Comparison of ENCODE assay signal across 27 cellular contexts in the genomic region with DNA sequence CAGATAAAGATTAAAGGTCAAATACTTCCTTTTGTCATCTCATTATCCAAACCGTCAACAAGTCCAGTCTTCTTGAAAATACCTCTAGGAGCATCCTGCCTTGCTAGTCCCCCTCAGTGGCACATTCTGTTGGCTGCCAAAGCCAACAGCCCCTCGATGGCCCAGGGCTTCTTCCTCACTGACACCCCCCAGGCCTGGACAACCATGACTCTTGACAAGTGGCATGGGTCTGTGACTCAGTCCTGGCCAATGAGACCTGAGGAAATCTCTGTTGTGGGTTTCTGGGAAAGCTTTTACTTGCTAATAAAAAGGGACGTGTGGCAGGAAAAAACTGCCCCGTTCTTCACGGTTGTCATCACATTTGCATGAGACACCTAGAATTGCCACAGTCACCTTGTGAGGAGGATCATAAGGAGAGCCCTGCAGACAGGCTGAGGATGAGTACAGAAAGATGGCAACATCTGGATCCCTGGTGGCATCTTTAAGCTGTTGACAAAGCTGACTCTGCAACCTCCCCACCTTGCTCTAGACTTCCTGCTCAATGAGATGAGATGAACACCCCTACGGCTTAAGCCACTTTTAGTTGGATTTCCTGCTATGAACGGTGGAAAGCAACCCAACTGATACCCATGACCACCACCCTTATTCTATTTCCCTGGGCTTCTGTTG.
DNase-seq lines count a peak whose midpoint lies in the region; ATAC-seq lines count a peak whose summit lies in the region.
"Had no signal": no experiment of that assay in that cellular context is flagged by ENCODE, and none has a peak within 500 bp of the region (broad histone marks: within the 10 kb centered on the region; RNA-seq: fewer than 3 reads in every experiment).

No MANE protein-coding gene starts in this region.

- POLR2A ChIA-PET in CD8-positive, alpha-beta memory T cell (lab: Charles Lee): no interaction called here

- peaks cover 39% of the 10 kb centered on the region for H3K36me3 ChIP-seq in CD8-positive, alpha-beta memory T cell (ENCODE audit: insufficient read depth, low read length)
- H3K36me3 ChIP-seq: BE2C, breast epithelium, ovary had no signal

- no peaks in the 10 kb centered on the region for H3K4me1 ChIP-seq in CD8-positive, alpha-beta memory T cell (ENCODE audit: insufficient read depth, low read length)
- H3K4me1 ChIP-seq: BE2C, breast epithelium had no signal

- peak overlapping the region; percentile 48 for H3K27ac Mint-ChIP-seq in activated CD8-positive, alpha-beta memory T cell treated with anti-CD3 and anti-CD28 coated beads, Interleukin-2, amount 10 ng/mL, durations not matched to agents 7 days and 5 days
- peak overlapping the region in 7 of 8 donors; percentile 26 to 92 (median 63) for H3K27ac Mint-ChIP-seq in CD8-positive, alpha-beta memory T cell
- peak overlapping the region; percentile 70 for H3K27ac Mint-ChIP-seq in activated naive CD8-positive, alpha-beta T cell
- peak overlapping the region; percentile 13 to 82 for H3K27ac Mint-ChIP-seq in natural killer cell treated with Interleukin-12 subunit alpha and Interleukin-12 subunit beta and Interleukin-15 and Interleukin-18, amount 100 ng/mL, for 72 hours

- no peaks in the 10 kb centered on the region for H3K9me3 ChIP-seq in CD8-positive, alpha-beta memory T cell (ENCODE audit: low read length)
- H3K9me3 ChIP-seq: BE2C, breast epithelium, MG63, ovary, tibial nerve had no signal

- ATAC-seq in activated CD8-positive, alpha-beta memory T cell treated with anti-CD3 and anti-CD28 coated beads, Interleukin-2, amount 10 ng/mL, durations not matched to agents 7 days and 5 days: no peak
- ATAC-seq in natural killer cell treated with Interleukin-12 subunit alpha and Interleukin-12 subunit beta and Interleukin-15 and Interleukin-18, amount 100 ng/mL, for 72 hours: peak; percentile 66 to 75
- ATAC-seq in GM19397 (IDR thresholded peaks at IDR 0.05; ENCODE audit: unreplicated experiment): no peak

- no peak overlapping the region for H3K27ac ChIP-seq in CD8-positive, alpha-beta memory T cell (ENCODE audit: low read depth, low read length)
- H3K27ac ChIP-seq: breast epithelium, epithelial cell of prostate, ovary, skin epidermis, tibial nerve had no signal

- DNase-seq in activated CD8-positive, alpha-beta memory T cell treated with anti-CD3 and anti-CD28 coated beads, Interleukin-2, amount 10 ng/mL, durations not matched to agents 7 days and 5 days: no peak
- no peak for DNase-seq in activated CD8-positive, alpha-beta memory T cell treated with anti-CD3 and anti-CD28 coated beads, Interleukin-2, amount 50 U/mL, for 4 hours
- no peak for DNase-seq in CD8-positive, alpha-beta memory T cell
- DNase-seq in natural killer cell treated with Interleukin-12 subunit alpha and Interleukin-12 subunit beta and Interleukin-15 and Interleukin-18, amount 100 ng/mL, for 72 hours (ENCODE audit: low spot score): no peak
- no peak for DNase-seq in HuH-7 (ENCODE audit: low spot score)
- DNase-seq: amygdala; BE2C; DMS79; effector CD4-positive, alpha-beta T cell; GF-D8; HCEC 1CT; KBM-7; kidney; MG63; NCI-H1105 treated with DMSO at 0.1 percent for 48 hours; NCI-H2081; NCI-H2227 treated with DMSO at 0.1 percent for 48 hours; NCI-H69; ovary; retina; SHP77 had no signal

- H3K9me3 Mint-ChIP-seq in activated CD8-positive, alpha-beta memory T cell treated with anti-CD3 and anti-CD28 coated beads, Interleukin-2, amount 10 ng/mL, durations not matched to agents 7 days and 5 days (ENCODE audit: low read depth): no peaks in the 10 kb centered on the region
- H3K9me3 Mint-ChIP-seq in CD8-positive, alpha-beta memory T cell: no peaks in the 10 kb centered on the region
- no peaks in the 10 kb centered on the region for H3K9me3 Mint-ChIP-seq in activated naive CD8-positive, alpha-beta T cell (ENCODE audit: low read depth)
- no peaks in the 10 kb centered on the region for H3K9me3 Mint-ChIP-seq in natural killer cell treated with Interleukin-12 subunit alpha and Interleukin-12 subunit beta and Interleukin-15 and Interleukin-18, amount 100 ng/mL, for 72 hours

- H3K4me3 ChIP-seq in CD8-positive, alpha-beta memory T cell (ENCODE audit: low read length): no peak overlapping the region
- H3K4me3 ChIP-seq: breast epithelium, MG63, ovary, skin epidermis, tibial nerve had no signal

- H3K27me3 ChIP-seq in CD8-positive, alpha-beta memory T cell (ENCODE audit: insufficient read depth, low read length, poor library complexity, severe bottlenecking): no peaks in the 10 kb centered on the region
- H3K27me3 ChIP-seq: BE2C, breast epithelium, MG63, tibial nerve had no signal

- CTCF ChIA-PET in activated CD8-positive, alpha-beta memory T cell treated with anti-CD3 and anti-CD28 coated beads, Interleukin-2, amount 10 ng/mL, durations not matched to agents 7 days and 5 days (lab: Charles Lee): no interaction called here
- CTCF ChIA-PET in CD8-positive, alpha-beta memory T cell (lab: Charles Lee): no interaction called here

- H3K4me1 Mint-ChIP-seq in activated CD8-positive, alpha-beta memory T cell treated with anti-CD3 and anti-CD28 coated beads, Interleukin-2, amount 10 ng/mL, durations not matched to agents 7 days and 5 days: peaks cover 10% of the 10 kb centered on the region
- peaks cover 35 to 69% (median 56%) of the 10 kb centered on the region in 3 donors for H3K4me1 Mint-ChIP-seq in CD8-positive, alpha-beta memory T cell
- H3K4me1 Mint-ChIP-seq in activated naive CD8-positive, alpha-beta T cell (ENCODE audit: low read depth): peaks cover 71% of the 10 kb centered on the region
- peaks cover 32 to 53% of the 10 kb centered on the region in 2 donors for H3K4me1 Mint-ChIP-seq in natural killer cell treated with Interleukin-12 subunit alpha and Interleukin-12 subunit beta and Interleukin-15 and Interleukin-18, amount 100 ng/mL, for 72 hours (ENCODE audit: low read depth in 2 of 2)

- no peaks in the 10 kb centered on the region for H3K27me3 Mint-ChIP-seq in activated CD8-positive, alpha-beta memory T cell treated with anti-CD3 and anti-CD28 coated beads, Interleukin-2, amount 10 ng/mL, durations not matched to agents 7 days and 5 days
- H3K27me3 Mint-ChIP-seq in CD8-positive, alpha-beta memory T cell: peaks cover 0 to 2% of the 10 kb centered on the region in 2 donors
- H3K27me3 Mint-ChIP-seq in activated naive CD8-positive, alpha-beta T cell: no peaks in the 10 kb centered on the region
- no peaks in the 10 kb centered on the region for H3K27me3 Mint-ChIP-seq in natural killer cell treated with Interleukin-12 subunit alpha and Interleukin-12 subunit beta and Interleukin-15 and Interleukin-18, amount 100 ng/mL, for 72 hours

- no peak overlapping the region for H3K4me3 Mint-ChIP-seq in activated CD8-positive, alpha-beta memory T cell treated with anti-CD3 and anti-CD28 coated beads, Interleukin-2, amount 10 ng/mL, durations not matched to agents 7 days and 5 days
- H3K4me3 Mint-ChIP-seq in CD8-positive, alpha-beta memory T cell: no peak overlapping the region
- H3K4me3 Mint-ChIP-seq in activated naive CD8-positive, alpha-beta T cell: no peak overlapping the region
- no peak overlapping the region for H3K4me3 Mint-ChIP-seq in natural killer cell treated with Interleukin-12 subunit alpha and Interleukin-12 subunit beta and Interleukin-15 and Interleukin-18, amount 100 ng/mL, for 72 hours

- H3K36me3 Mint-ChIP-seq in activated CD8-positive, alpha-beta memory T cell treated with anti-CD3 and anti-CD28 coated beads, Interleukin-2, amount 10 ng/mL, durations not matched to agents 7 days and 5 days: peaks cover 69% of the 10 kb centered on the region
- peaks cover 18 to 90% (median 30%) of the 10 kb centered on the region in 3 donors for H3K36me3 Mint-ChIP-seq in CD8-positive, alpha-beta memory T cell
- peaks cover 34% of the 10 kb centered on the region for H3K36me3 Mint-ChIP-seq in activated naive CD8-positive, alpha-beta T cell
- H3K36me3 Mint-ChIP-seq in natural killer cell treated with Interleukin-12 subunit alpha and Interleukin-12 subunit beta and Interleukin-15 and Interleukin-18, amount 100 ng/mL, for 72 hours: peaks cover 38% of the 10 kb centered on the region

Comparison
In these comparisons a context has a peak if more than half of its experiments do, and no peak if none do; other contexts are left out.
1. ATAC-seq: peak in natural killer cell treated with Interleukin-12 subunit alpha and Interleukin-12 subunit beta and Interleukin-15 and Interleukin-18, amount 100 ng/mL, for 72 hours (2 of 2); none in activated CD8-positive, alpha-beta memory T cell treated with anti-CD3 and anti-CD28 coated beads, Interleukin-2, amount 10 ng/mL, durations not matched to agents 7 days and 5 days (single experiment) and GM19397 (single experiment).
2. Peak in every context shown above with its lines, with median percentiles within 50 percentile points of each other: H3K27ac Mint-ChIP-seq.